Comparison of ENCODE assay signal across 8 cellular contexts in the genomic region with DNA sequence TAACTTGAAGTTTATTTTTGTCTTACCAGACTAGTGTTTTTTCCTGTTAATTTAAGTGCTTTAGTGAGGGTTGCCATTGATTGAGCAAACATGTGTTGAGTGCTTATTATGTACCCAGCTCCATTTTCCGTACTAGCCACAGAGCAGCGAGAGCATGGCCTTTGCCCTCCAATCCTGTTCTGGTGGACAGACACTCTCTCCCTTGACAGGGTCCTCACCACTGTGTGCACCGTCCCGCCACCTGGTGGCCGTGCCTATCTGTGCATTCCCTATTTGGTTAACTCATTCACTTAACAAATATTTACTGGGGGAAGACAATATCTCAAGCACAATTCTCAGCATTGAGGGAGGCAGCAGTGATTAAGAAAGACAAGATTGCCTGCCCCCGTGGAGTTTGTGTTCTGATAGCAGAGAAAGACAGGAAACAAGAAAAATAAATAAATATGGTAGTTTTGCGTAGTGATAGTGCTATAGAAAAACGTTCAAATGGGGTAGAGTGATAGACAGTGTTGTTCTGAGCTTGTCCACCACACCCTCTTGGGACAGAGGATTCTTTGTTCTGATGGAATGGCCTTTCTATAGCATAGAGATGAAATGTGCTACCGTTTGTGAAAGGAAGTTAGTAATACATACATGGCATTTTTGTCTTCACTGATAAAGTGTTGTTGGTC. TPM values are rescaled to one million over a fixed set of nuclear protein-coding genes. Genes with fewer than 3 reads are reported as not detected.
DNase-seq lines count a peak whose midpoint lies in the region; ATAC-seq and TF ChIP-seq lines count a peak whose summit lies in the region.

No MANE protein-coding gene starts in this region.

- peaks cover 21% of the 10 kb centered on the region for H3K4me1 ChIP-seq in GM23338 (ENCODE audit: insufficient read depth)

- no peaks in the 10 kb centered on the region for H3K9me3 Mint-ChIP-seq in GM23338

- DNase-seq in EL (peak; percentile 73), GM23338 (ENCODE audit: low spot score) (peak; percentile 78), NCI-H2171 treated with DMSO at 0.1 percent for 48 hours (lab: John Stamatoyannopoulos, UW) (peak; percentile 60), activated T-cell treated with anti-CD3 and anti-CD28 coated beads for 1 hour (ENCODE audit: low read depth) (peak; percentile 37), fibroblast of the aortic adventitia (ENCODE audit: low read depth) (peak; percentile 56), pons (ENCODE audit: low spot score) (peak; percentile 41), cortex of kidney (lab: John Stamatoyannopoulos, UW) (no peak)

- no peak overlapping the region for H3K4me3 Mint-ChIP-seq in GM23338

- no peaks in the 10 kb centered on the region for H3K36me3 ChIP-seq in GM23338 (ENCODE audit: insufficient read depth)

- no peaks in the 10 kb centered on the region; the same call in 1 of the 2 replicates for H3K9me2 ChIP-seq in GM23338 (ENCODE audit: insufficient read depth)

- H3K4me3 ChIP-seq in GM23338 = no peak overlapping the region
- no peak overlapping the region for H3K4me3 ChIP-seq in fibroblast of the aortic adventitia (ENCODE audit: low read depth, low read length)

- peaks cover 26% of the 10 kb centered on the region; the same call in 2 of the 3 replicates for H3K4me1 Mint-ChIP-seq in GM23338

- no peak overlapping the region for H3K27ac Mint-ChIP-seq in GM23338

- H3K27me3 Mint-ChIP-seq in GM23338 (ENCODE audit: insufficient read depth, low read depth, poor library complexity) = no peaks in the 10 kb centered on the region

- no peaks in the 10 kb centered on the region for H3K27me3 ChIP-seq in GM23338 (ENCODE audit: insufficient read depth)

- H3K27ac ChIP-seq in GM23338 (ENCODE audit: low read depth) = no peak overlapping the region

- no peak overlapping the region for H2AFZ ChIP-seq in GM23338

- ATAC-seq in GM23338 (peak; percentile 82), esophagus mucosa (no peak)

- TF ChIP-seq CTCF in GM23338 (conservative IDR thresholded peaks at IDR 0.05; ENCODE audit: low read depth in 2 of 2) (peak; percentile 92 to 95), fibroblast of the aortic adventitia (IDR thresholded peaks at IDR 0.05; ENCODE audit: insufficient read depth, low read length) (peak; percentile 87)

- no peaks in the 10 kb centered on the region for H3F3A ChIP-seq in GM23338 (replicated peaks; ENCODE audit: low read depth)

- no peaks in the 10 kb centered on the region for H3K79me2 ChIP-seq in GM23338 (replicated peaks; ENCODE audit: insufficient read depth)

- H3K36me3 Mint-ChIP-seq in GM23338 (ENCODE audit: low read depth) = no peaks in the 10 kb centered on the region

- H3K4me2 ChIP-seq in GM23338 = no peak overlapping the region

- H4K20me1 ChIP-seq in GM23338 (replicated peaks; ENCODE audit: insufficient read depth) = no peaks in the 10 kb centered on the region

TF ChIP-seq in GM23338, 12 proteins besides CTCF, POLR2A, EP300 and RAD21 (continues in another document):
- no peak for TF ChIP-seq REST (IDR thresholded peaks at IDR 0.05; ENCODE audit: unreplicated experiment)
- TF ChIP-seq CREB1 (CRISPR knock-in tag; IDR thresholded peaks at IDR 0.05; ENCODE audit: low read depth) = no peak
- TF ChIP-seq STAT1 (IDR thresholded peaks at IDR 0.05; ENCODE audit: unreplicated experiment) = no peak
- TF ChIP-seq EZH2phosphoT487 (IDR thresholded peaks at IDR 0.05; ENCODE audit: unreplicated experiment) = no peak
- TF ChIP-seq NANOG (IDR thresholded peaks at IDR 0.05; ENCODE audit: borderline replicate concordance) = no peak
- TF ChIP-seq EZH2 (IDR thresholded peaks at IDR 0.05; ENCODE audit: low read depth, unreplicated experiment) = no peak
- TF ChIP-seq, protein P1, sequence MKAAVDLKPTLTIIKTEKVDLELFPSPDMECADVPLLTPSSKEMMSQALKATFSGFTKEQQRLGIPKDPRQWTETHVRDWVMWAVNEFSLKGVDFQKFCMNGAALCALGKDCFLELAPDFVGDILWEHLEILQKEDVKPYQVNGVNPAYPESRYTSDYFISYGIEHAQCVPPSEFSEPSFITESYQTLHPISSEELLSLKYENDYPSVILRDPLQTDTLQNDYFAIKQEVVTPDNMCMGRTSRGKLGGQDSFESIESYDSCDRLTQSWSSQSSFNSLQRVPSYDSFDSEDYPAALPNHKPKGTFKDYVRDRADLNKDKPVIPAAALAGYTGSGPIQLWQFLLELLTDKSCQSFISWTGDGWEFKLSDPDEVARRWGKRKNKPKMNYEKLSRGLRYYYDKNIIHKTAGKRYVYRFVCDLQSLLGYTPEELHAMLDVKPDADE (IDR thresholded peaks at IDR 0.05) = no peak
- TF ChIP-seq ZNF331 (CRISPR knock-in tag; IDR thresholded peaks at IDR 0.05; ENCODE audit: low read depth) = no peak
- TF ChIP-seq JUNB (IDR thresholded peaks at IDR 0.05; ENCODE audit: unreplicated experiment) = no peak
- TF ChIP-seq POLR2AphosphoS5 (IDR thresholded peaks at IDR 0.05; ENCODE audit: low read depth) = no peak

RNA-seq across cellular contexts. Expression of gene CDH13, which starts 13.0 kb away (rescaled TPM):
- 4.4 and 13.6 TPM in 2 replicates for total RNA-seq in GM23338 (2014; rRNA removed; shearing (Covaris generic))
- polyA plus RNA-seq in GM23338 (2016; fragmentation: Nextera tagmentation; extraction: Ambion mirVana) = 1.2 and 1.6 TPM in 2 replicates
- 55.7 and 58.0 TPM in 2 replicates for total RNA-seq in fibroblast of the aortic adventitia (ENCODE audit: low replicate concordance)
- 8.4 TPM for total RNA-seq in esophagus mucosa
